11 cellular contexts compared by ENCODE assay signal in genomic region chr1:207820568-207821463, GRCh38.
DNase-seq lines count a peak whose midpoint lies in the region; ATAC-seq and TF ChIP-seq lines count a peak whose summit lies in the region.
"Had no signal": no experiment of that assay in that cellular context is flagged by ENCODE, and none has a peak within 500 bp of the region (broad histone marks: within the 10 kb centered on the region; RNA-seq: fewer than 3 reads in every experiment).

No MANE protein-coding gene starts in this region.

- no peaks in the 10 kb centered on the region for H3K9me3 ChIP-seq in mammary epithelial cell (replicated peaks; ENCODE audit: insufficient read depth, low read length)
- H3K9me3 ChIP-seq in adrenal gland (replicated peaks in 1 of 3), result no peaks in the 10 kb centered on the region
- H3K9me3 ChIP-seq in mucosa of rectum (ENCODE audit: control insufficient read depth in 2 of 2, low read length in 2 of 2), result no peaks in the 10 kb centered on the region
- H3K9me3 ChIP-seq in upper lobe of left lung, result no peaks in the 10 kb centered on the region
- H3K9me3 ChIP-seq: mucosa of descending colon had no signal

- ATAC-seq in upper lobe of left lung (ENCODE audit: low FRiP score in 2 of 2) (no peak), HG03469 (IDR thresholded peaks at IDR 0.05; ENCODE audit: unreplicated experiment) (no peak)
- ATAC-seq: activated CD8-positive, alpha-beta T cell treated with anti-CD3 and anti-CD28 coated beads for 36 hours; mucosa of descending colon had no signal

- in situ Hi-C loops in mammary epithelial cell (cut with MboI; ENCODE audit: low sequenced_read_pairs in 2 of 2), result loop anchor here in 1 of 2 donors (10.0 kb wide), 1 partner anchor 144 kb away; no protein-coding TSS in a partner anchor

- POLR2A ChIA-PET in MCF 10A (lab: Yijun Ruan, JAX), result interaction anchor here (0.6 to 6.9 kb wide), 6 partner anchors 10 to 76 kb away, joined by 3 to 102 read pairs (median 14); no protein-coding TSS in a partner anchor

- H3K4me1 Mint-ChIP-seq in MCF 10A (ENCODE audit: insufficient read depth, unreplicated experiment), result peaks cover 88% of the 10 kb centered on the region

- CTCF ChIA-PET in MCF 10A (lab: Yijun Ruan, JAX) (interaction anchor here (0.7 to 28.1 kb wide), 6 partner anchors 9 to 122 kb away, joined by 4 to 790 read pairs (median 14); no protein-coding TSS in a partner anchor), mammary epithelial cell (lab: Charles Lee; ENCODE audit: low non-redundant PET) (no interaction called here)

- H3K79me2 ChIP-seq in mammary epithelial cell (ENCODE audit: insufficient read depth, low read length), result peaks cover 70% of the 10 kb centered on the region

- dilution Hi-C loops in mammary epithelial cell (cut with HindIII; ENCODE audit: low sequenced_read_pairs), result loop anchor here (5.0 kb wide), 1 partner anchor 51 kb away; no protein-coding TSS in a partner anchor

- peak overlapping the region; percentile 81 for H3K27ac Mint-ChIP-seq in MCF 10A (ENCODE audit: low read depth, unreplicated experiment)

- intact Hi-C loops in MCF 10A (cut with micrococcal nuclease), result no loop called here
- intact Hi-C loops in mammary epithelial cell (cut with micrococcal nuclease), result no loop called here
- intact Hi-C loops in adrenal gland (cut with DNase I), result no loop called here

- DNase-seq in MCF 10A (ENCODE audit: unreplicated experiment), result no peak
- DNase-seq in mammary epithelial cell, result no peak
- DNase-seq in adrenal gland, result peak in 3 of 7 donors; percentile 60 to 72 (median 65)
- DNase-seq in upper lobe of left lung, result no peak
- DNase-seq in activated gamma-delta T cell (lab: John Stamatoyannopoulos, UW), result no peak
- no peak for DNase-seq in SHP77 treated with DMSO at 0.1 percent for 48 hours (lab: John Stamatoyannopoulos, UW)
- DNase-seq: activated CD8-positive, alpha-beta T cell treated with anti-CD3 and anti-CD28 coated beads for 36 hours; mucosa of descending colon; NCI-H2029 had no signal

- peaks cover 4% of the 10 kb centered on the region for H3K36me3 ChIP-seq in mammary epithelial cell (ENCODE audit: insufficient read depth, low read length)
- H3K36me3 ChIP-seq in adrenal gland (replicated peaks in 1 of 2), result peaks cover 0 to 31% of the 10 kb centered on the region in 2 donors
- H3K36me3 ChIP-seq in mucosa of rectum (ENCODE audit: control insufficient read depth in 2 of 2, insufficient read depth in 2 of 2, low read length in 2 of 2), result peaks cover 37 to 44% of the 10 kb centered on the region in 2 donors
- H3K36me3 ChIP-seq in upper lobe of left lung, result peaks cover 10 to 44% (median 30%) of the 10 kb centered on the region in 4 donors

- BruUV-seq in MCF 10A (replicated peaks; lab: Mats Ljungman, UMichigan) (no TSS peak), mammary epithelial cell (replicated peaks; lab: Mats Ljungman, UMichigan) (no TSS peak)

- H3K4me2 ChIP-seq in mammary epithelial cell (ENCODE audit: insufficient read depth, low read depth, low read length), result no peak overlapping the region

- TF ChIP-seq POLR2A in adrenal gland (IDR thresholded peaks at IDR 0.05) (peak; percentile 10 to 50), upper lobe of left lung (IDR thresholded peaks at IDR 0.05) (peak in 1 of 4 donors; percentile 35)

- no peak overlapping the region for H3K4me3 ChIP-seq in mammary epithelial cell (replicated peaks in 1 of 3; ENCODE audit: insufficient read depth in 1 of 3, low read depth in 2 of 3, low read length in 3 of 3)
- peak overlapping the region; percentile 13 to 81 (median 52) for H3K4me3 ChIP-seq in adrenal gland
- H3K4me3 ChIP-seq in mucosa of rectum (ENCODE audit: low read length in 2 of 2), result peak overlapping the region; percentile 86 to 96
- peak overlapping the region in 3 of 4 donors; percentile 60 to 68 (median 67) for H3K4me3 ChIP-seq in upper lobe of left lung
- H3K4me3 ChIP-seq: mucosa of descending colon had no signal

- H3K27me3 Mint-ChIP-seq in MCF 10A (ENCODE audit: insufficient read depth, unreplicated experiment), result no peaks in the 10 kb centered on the region
- H3K27me3 Mint-ChIP-seq: activated CD8-positive, alpha-beta T cell treated with anti-CD3 and anti-CD28 coated beads for 36 hours had no signal

- H3K27me3 ChIP-seq in mammary epithelial cell (ENCODE audit: insufficient read depth, low read length) (no peaks in the 10 kb centered on the region), adrenal gland (no peaks in the 10 kb centered on the region), mucosa of rectum (ENCODE audit: control insufficient read depth in 2 of 2, insufficient read depth in 2 of 2, low read length in 2 of 2) (no peaks in the 10 kb centered on the region), upper lobe of left lung (no peaks in the 10 kb centered on the region)

- H3K4me3 Mint-ChIP-seq in MCF 10A (ENCODE audit: unreplicated experiment), result peak overlapping the region; percentile 80
- H3K4me3 Mint-ChIP-seq: activated CD8-positive, alpha-beta T cell treated with anti-CD3 and anti-CD28 coated beads for 36 hours had no signal

- WGBS in mammary epithelial cell (ENCODE audit: low coverage, missing lambda C conversion rate), result 100% methylated on average over 13 of the region's 22 CpGs
- WGBS in adrenal gland, 4 donors, result 51 to 68% (median 60%) methylated on average over 10 to 22 of the region's 22 CpGs
- WGBS in upper lobe of left lung, 2 donors, result 73 to 89% methylated on average over 17 to 22 of the region's 22 CpGs

- TF ChIP-seq EP300 in upper lobe of left lung (IDR thresholded peaks at IDR 0.05), result no peak

- H3K36me3 Mint-ChIP-seq in MCF 10A (ENCODE audit: insufficient read depth, unreplicated experiment), result peaks cover 70% of the 10 kb centered on the region

- TF ChIP-seq CTCF in MCF 10A (IDR thresholded peaks at IDR 0.05; ENCODE audit: unreplicated experiment) (no peak), mammary epithelial cell (conservative IDR thresholded peaks at IDR 0.05 in 1 of 2, IDR thresholded peaks at IDR 0.05 in 1 of 2; ENCODE audit: extremely low read depth in 1 of 2, insufficient read depth in 1 of 2, low read depth in 1 of 2, low read length in 2 of 2) (no peak), adrenal gland (IDR thresholded peaks at IDR 0.05) (no peak), upper lobe of left lung (IDR thresholded peaks at IDR 0.05) (no peak)

- H3K9me3 Mint-ChIP-seq in MCF 10A (ENCODE audit: unreplicated experiment), result no peaks in the 10 kb centered on the region
- H3K9me3 Mint-ChIP-seq: activated CD8-positive, alpha-beta T cell treated with anti-CD3 and anti-CD28 coated beads for 36 hours had no signal

- H3K27ac ChIP-seq in mammary epithelial cell (ENCODE audit: insufficient read depth, low read depth, low read length) (no peak overlapping the region), adrenal gland (peak overlapping the region; percentile 14 to 99 (median 98)), mucosa of rectum (ENCODE audit: low read depth in 2 of 2, low read length in 2 of 2) (peak overlapping the region; percentile 6 to 52), upper lobe of left lung (peak overlapping the region; percentile 97 to 98 (median 98))

- peaks cover 29% of the 10 kb centered on the region for H3K4me1 ChIP-seq in mammary epithelial cell (ENCODE audit: insufficient read depth, low read length)
- H3K4me1 ChIP-seq in adrenal gland (replicated peaks in 1 of 2), result peaks cover 70 to 71% of the 10 kb centered on the region in 2 donors
- peaks cover 47 to 50% of the 10 kb centered on the region in 2 donors for H3K4me1 ChIP-seq in mucosa of rectum (ENCODE audit: control insufficient read depth in 2 of 2, insufficient read depth in 2 of 2, low read length in 2 of 2)
- H3K4me1 ChIP-seq in upper lobe of left lung, result peaks cover 73 to 91% (median 82%) of the 10 kb centered on the region in 4 donors

- no peak overlapping the region for H2AFZ ChIP-seq in mammary epithelial cell (ENCODE audit: low read depth, low read length)

- no peaks in the 10 kb centered on the region for H4K20me1 ChIP-seq in mammary epithelial cell (ENCODE audit: insufficient read depth, low read length)

- H3K9ac ChIP-seq in mammary epithelial cell (ENCODE audit: insufficient read depth, low read length), result no peak overlapping the region
- peak overlapping the region in 1 of 2 donors; percentile 20 for H3K9ac ChIP-seq in mucosa of rectum (ENCODE audit: low read depth in 1 of 2, low read length in 2 of 2)

Comparison
In these comparisons a context has a peak if more than half of its experiments do, and no peak if none do; other contexts are left out.
1. H3K4me3 ChIP-seq: peak in adrenal gland (4 of 4), mucosa of rectum (2 of 2) and upper lobe of left lung (3 of 4); none in mammary epithelial cell (0 of 3).